ENCODE assay signal across 21 cellular contexts in the genomic region with DNA sequence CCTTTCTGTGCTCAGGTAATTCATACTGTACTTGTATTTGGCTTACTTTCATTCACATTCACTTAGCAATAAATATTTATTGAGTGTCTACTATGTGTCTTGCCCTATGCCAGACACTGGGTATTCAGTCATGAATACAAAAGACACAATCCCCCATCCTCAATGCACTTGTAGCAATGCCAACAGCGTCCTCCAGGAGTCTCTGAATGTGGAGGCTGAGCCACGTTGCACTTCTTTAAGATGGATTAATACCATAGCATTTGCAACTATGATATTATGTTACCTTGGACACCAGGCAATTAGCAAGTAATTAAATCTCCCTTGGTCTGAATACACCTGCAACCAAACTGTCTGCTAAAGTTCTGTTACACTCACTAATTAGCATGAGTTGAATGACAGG.
A peak's percentile ranks its signal among the peaks of the same experiment; 100 is the strongest.
DNase-seq lines count a peak whose midpoint lies in the region; ATAC-seq, FAIRE-seq and TF ChIP-seq lines count a peak whose summit lies in the region.
"Had no signal": no experiment of that assay in that cellular context is flagged by ENCODE, and none has a peak within 500 bp of the region (broad histone marks: within the 10 kb centered on the region; RNA-seq: fewer than 3 reads in every experiment).

No MANE protein-coding gene starts in this region.

- peak overlapping the region; percentile 93 for H3K27ac ChIP-seq in WERI-Rb-1
- H3K27ac ChIP-seq: cardiac muscle cell, gastroesophageal sphincter, spleen had no signal

- H3K4me2 ChIP-seq in Loucy (ENCODE audit: low read depth, low read length, poor library complexity, severe bottlenecking) = no peak overlapping the region

- H3K79me2 ChIP-seq in Loucy (ENCODE audit: insufficient read depth, low read length) = no peaks in the 10 kb centered on the region

- H3K36me3 ChIP-seq in Loucy (ENCODE audit: insufficient read depth, low read length) = no peaks in the 10 kb centered on the region
- H3K36me3 ChIP-seq in WERI-Rb-1 = no peaks in the 10 kb centered on the region
- H3K36me3 ChIP-seq: cardiac muscle cell, gastroesophageal sphincter, spleen had no signal

- H4K20me1 ChIP-seq in Loucy (ENCODE audit: insufficient read depth, low read length, poor library complexity, severe bottlenecking) = no peaks in the 10 kb centered on the region

- ATAC-seq in HG03432 (IDR thresholded peaks at IDR 0.05; ENCODE audit: unreplicated experiment) = no peak
- ATAC-seq: gastroesophageal sphincter, left colon had no signal

- peak; percentile 61 for DNase-seq in NCI-H748 (lab: John Stamatoyannopoulos, UW; ENCODE audit: unreplicated experiment)
- DNase-seq in NCI-H748 treated with DMSO at 0.1 percent for 48 hours (lab: John Stamatoyannopoulos, UW) = no peak
- peak; percentile 79 for DNase-seq in WERI-Rb-1
- DNase-seq in urothelium cell line (ENCODE audit: low spot score) = no peak
- no peak for DNase-seq in KG1 (lab: John Stamatoyannopoulos, UW)
- DNase-seq in middle frontal gyrus (ENCODE audit: extremely low spot score, low spot score) = no peak
- DNase-seq: activated CD4-positive, alpha-beta T cell treated with anti-CD3 and anti-CD28 coated beads, Interleukin-2, amount 50 U/mL, for 48 hours; activated gamma-delta T cell treated with Interleukin-2 at 50 U/mL for 16 hours; amniotic stem cell; DMS79; left colon; NCI-H1436 treated with DMSO at 0.1 percent for 48 hours; NCI-H226; spleen; stimulated activated CD4-positive, alpha-beta T cell treated with anti-CD3 and anti-CD28 coated beads, Interleukin-4, amount 100 ng/mL, for 4 hours; T-helper 1 cell had no signal

- H3K9ac ChIP-seq in Loucy (ENCODE audit: low read depth, low read length, poor library complexity, severe bottlenecking) = no peak overlapping the region

- TF ChIP-seq CTCF in Loucy (conservative IDR thresholded peaks at IDR 0.05; ENCODE audit: low read length) = peak; percentile 39; the same call in 1 of the 2 replicates
- peak; percentile 71 for TF ChIP-seq CTCF in WERI-Rb-1 (IDR thresholded peaks at IDR 0.05; ENCODE audit: low read depth, low read length)

- H2AFZ ChIP-seq in Loucy (ENCODE audit: low read length) = no peak overlapping the region

- H3K9me3 ChIP-seq in Loucy (ENCODE audit: insufficient read depth, low read depth, low read length) (no peaks in the 10 kb centered on the region), WERI-Rb-1 (ENCODE audit: severe bottlenecking) (no peaks in the 10 kb centered on the region)
- H3K9me3 ChIP-seq: gastroesophageal sphincter, spleen had no signal

- H3K27me3 ChIP-seq in Loucy (ENCODE audit: insufficient read depth, low read length, poor library complexity, severe bottlenecking) = no peaks in the 10 kb centered on the region
- no peaks in the 10 kb centered on the region for H3K27me3 ChIP-seq in WERI-Rb-1 (ENCODE audit: insufficient read depth, low read depth, severe bottlenecking)
- H3K27me3 ChIP-seq: cardiac muscle cell had no signal

- H3K9me2 ChIP-seq in Loucy (replicated peaks; ENCODE audit: low read depth, low read length) = no peaks in the 10 kb centered on the region

- H3K4me1 ChIP-seq in Loucy (ENCODE audit: insufficient read depth, low read length, poor library complexity, severe bottlenecking) = no peaks in the 10 kb centered on the region
- H3K4me1 ChIP-seq: gastroesophageal sphincter, spleen had no signal

- H3F3A ChIP-seq in Loucy (ENCODE audit: low read depth) = no peaks in the 10 kb centered on the region

- peak; percentile 78 for FAIRE-seq in urothelium cell line (lab: Jason Lieb, UNC)
- FAIRE-seq: GM18507 had no signal

- H3K4me3 ChIP-seq in Loucy (ENCODE audit: low read length, poor library complexity, severe bottlenecking) (no peak overlapping the region), WERI-Rb-1 (ENCODE audit: low read depth, low read length) (no peak overlapping the region)
- H3K4me3 ChIP-seq: cardiac muscle cell, gastroesophageal sphincter, spleen had no signal

Comparison
In these comparisons a context has a peak if more than half of its experiments do, and no peak if none do; other contexts are left out.
1. DNase-seq: peak in NCI-H748 (single experiment) and WERI-Rb-1 (single experiment); none in NCI-H748 treated with DMSO at 0.1 percent for 48 hours (single experiment), urothelium cell line (single experiment), KG1 (single experiment) and middle frontal gyrus (single experiment).